Comparison of ENCODE assay signal across 1 cellular context in the genomic region with DNA sequence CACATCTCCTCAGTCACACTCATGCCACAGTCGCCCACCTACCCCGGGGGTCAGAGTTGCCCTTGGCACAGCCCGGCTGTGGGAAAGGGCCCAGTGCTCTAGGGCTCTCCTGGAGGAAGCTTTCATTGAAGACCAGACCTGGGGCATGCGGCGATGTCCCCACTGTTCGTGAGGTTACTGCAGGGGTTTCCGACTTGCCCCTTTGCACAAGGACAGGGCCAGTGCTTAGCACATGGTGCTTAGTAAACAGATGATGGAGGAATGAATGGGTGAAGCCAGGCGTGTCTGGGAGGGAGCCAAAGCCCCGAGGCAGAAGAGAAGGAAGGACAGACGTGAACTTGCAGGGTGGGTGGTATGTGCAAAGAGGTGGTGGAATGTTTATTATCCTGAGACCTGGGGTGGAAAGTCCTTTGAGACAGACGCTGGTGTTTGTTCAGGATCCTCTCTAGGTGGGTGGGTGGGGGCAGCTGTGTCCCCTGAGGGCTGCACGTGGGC.
TF ChIP-seq lines count a peak whose summit lies in the region.

No MANE protein-coding gene starts in this region.

TF ChIP-seq in A549, 52 proteins besides CTCF, POLR2A, EP300 and RAD21 (continued from another document):
- TF ChIP-seq, protein P1, sequence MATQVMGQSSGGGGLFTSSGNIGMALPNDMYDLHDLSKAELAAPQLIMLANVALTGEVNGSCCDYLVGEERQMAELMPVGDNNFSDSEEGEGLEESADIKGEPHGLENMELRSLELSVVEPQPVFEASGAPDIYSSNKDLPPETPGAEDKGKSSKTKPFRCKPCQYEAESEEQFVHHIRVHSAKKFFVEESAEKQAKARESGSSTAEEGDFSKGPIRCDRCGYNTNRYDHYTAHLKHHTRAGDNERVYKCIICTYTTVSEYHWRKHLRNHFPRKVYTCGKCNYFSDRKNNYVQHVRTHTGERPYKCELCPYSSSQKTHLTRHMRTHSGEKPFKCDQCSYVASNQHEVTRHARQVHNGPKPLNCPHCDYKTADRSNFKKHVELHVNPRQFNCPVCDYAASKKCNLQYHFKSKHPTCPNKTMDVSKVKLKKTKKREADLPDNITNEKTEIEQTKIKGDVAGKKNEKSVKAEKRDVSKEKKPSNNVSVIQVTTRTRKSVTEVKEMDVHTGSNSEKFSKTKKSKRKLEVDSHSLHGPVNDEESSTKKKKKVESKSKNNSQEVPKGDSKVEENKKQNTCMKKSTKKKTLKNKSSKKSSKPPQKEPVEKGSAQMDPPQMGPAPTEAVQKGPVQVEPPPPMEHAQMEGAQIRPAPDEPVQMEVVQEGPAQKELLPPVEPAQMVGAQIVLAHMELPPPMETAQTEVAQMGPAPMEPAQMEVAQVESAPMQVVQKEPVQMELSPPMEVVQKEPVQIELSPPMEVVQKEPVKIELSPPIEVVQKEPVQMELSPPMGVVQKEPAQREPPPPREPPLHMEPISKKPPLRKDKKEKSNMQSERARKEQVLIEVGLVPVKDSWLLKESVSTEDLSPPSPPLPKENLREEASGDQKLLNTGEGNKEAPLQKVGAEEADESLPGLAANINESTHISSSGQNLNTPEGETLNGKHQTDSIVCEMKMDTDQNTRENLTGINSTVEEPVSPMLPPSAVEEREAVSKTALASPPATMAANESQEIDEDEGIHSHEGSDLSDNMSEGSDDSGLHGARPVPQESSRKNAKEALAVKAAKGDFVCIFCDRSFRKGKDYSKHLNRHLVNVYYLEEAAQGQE (IDR thresholded peaks at IDR 0.05), result no peak
- no peak for TF ChIP-seq ZC3H11A (IDR thresholded peaks at IDR 0.05)
- no peak for TF ChIP-seq ZFP36 (IDR thresholded peaks at IDR 0.05; ENCODE audit: borderline replicate concordance, partially characterized antibody)
- TF ChIP-seq RFX5 (IDR thresholded peaks at IDR 0.05), result no peak
- no peak for TF ChIP-seq ESRRA (IDR thresholded peaks at IDR 0.05; ENCODE audit: borderline replicate concordance, low read length)
- no peak for TF ChIP-seq PHF8 (IDR thresholded peaks at IDR 0.05; ENCODE audit: borderline replicate concordance, low read depth)
- TF ChIP-seq RCOR1 (IDR thresholded peaks at IDR 0.05; ENCODE audit: low read depth, low read length), result no peak
- TF ChIP-seq HDAC2 (IDR thresholded peaks at IDR 0.05), result no peak
